ENCODE assay signal across 8 cellular contexts in the genomic region with DNA sequence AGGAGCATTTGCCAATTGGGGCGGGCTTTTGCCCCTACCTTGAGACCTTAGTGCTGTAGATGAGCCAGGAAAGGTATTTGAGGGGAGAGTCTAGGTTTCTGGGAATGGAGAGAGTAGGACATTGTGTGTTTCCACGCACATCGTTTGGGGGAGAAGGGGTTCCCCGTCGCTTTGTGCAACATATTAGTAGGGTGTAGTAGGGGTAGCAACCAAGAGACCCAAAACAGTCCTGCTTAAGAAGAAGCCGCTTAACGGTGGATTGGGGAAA. TPM values are rescaled to one million over a fixed set of nuclear protein-coding genes. Genes with fewer than 3 reads are reported as not detected.
DNase-seq lines count a peak whose midpoint lies in the region; ATAC-seq and TF ChIP-seq lines count a peak whose summit lies in the region.

No MANE protein-coding gene starts in this region.

- peaks cover 12% of the 10 kb centered on the region for H3K4me1 Mint-ChIP-seq in Calu3 (ENCODE audit: low read depth, unreplicated experiment)
- H3K4me1 Mint-ChIP-seq in endothelial cell (ENCODE audit: unreplicated experiment), result peaks cover 27% of the 10 kb centered on the region

- H3K4me3 ChIP-seq in NB4 (ENCODE audit: low read depth, low read length), result peak overlapping the region; percentile 63
- H3K4me3 ChIP-seq in osteoblast (ENCODE audit: insufficient read depth, low read length), result peak overlapping the region; percentile 84

- H3K27ac Mint-ChIP-seq in Calu3 (ENCODE audit: unreplicated experiment) (peak overlapping the region; percentile 100), endothelial cell (ENCODE audit: unreplicated experiment) (peak overlapping the region; percentile 93)

- peak overlapping the region; percentile 99 for H3K4me3 Mint-ChIP-seq in Calu3 (ENCODE audit: low read depth, unreplicated experiment)
- H3K4me3 Mint-ChIP-seq in endothelial cell (ENCODE audit: unreplicated experiment), result peak overlapping the region; percentile 91

- no peaks in the 10 kb centered on the region for H3K36me3 ChIP-seq in osteoblast (ENCODE audit: insufficient read depth, low read length)

- H4K20me1 ChIP-seq in osteoblast (ENCODE audit: insufficient read depth, low read length), result peaks cover 26% of the 10 kb centered on the region

- peaks cover 45% of the 10 kb centered on the region for H3K79me2 ChIP-seq in osteoblast (ENCODE audit: insufficient read depth, low read length)

- BruUV-seq in Calu3 (replicated peaks; lab: Mats Ljungman, UMichigan), result TSS peak; percentile 97

- H3K27me3 Mint-ChIP-seq in Calu3 (ENCODE audit: unreplicated experiment) (no peaks in the 10 kb centered on the region), endothelial cell (ENCODE audit: unreplicated experiment) (peaks cover 20% of the 10 kb centered on the region)

- H3K36me3 Mint-ChIP-seq in Calu3 (ENCODE audit: insufficient read depth, unreplicated experiment) (peaks cover 66% of the 10 kb centered on the region), endothelial cell (ENCODE audit: low read depth, unreplicated experiment) (peaks cover 16% of the 10 kb centered on the region)

- peak overlapping the region; percentile 92 for H3K27ac ChIP-seq in osteoblast (ENCODE audit: low read depth, low read length)

- TF ChIP-seq CTCF in Calu3 (IDR thresholded peaks at IDR 0.05; ENCODE audit: unreplicated experiment) (no peak), NB4 (IDR thresholded peaks at IDR 0.05; ENCODE audit: low read depth, low read length) (no peak), endothelial cell (IDR thresholded peaks at IDR 0.05; ENCODE audit: unreplicated experiment) (no peak), osteoblast (IDR thresholded peaks at IDR 0.05; ENCODE audit: extremely low read depth, low read depth, low read length) (no peak)

- peak overlapping the region; percentile 89 for H2AFZ ChIP-seq in osteoblast (ENCODE audit: low read length)

- no peak for ATAC-seq in HG02852 (IDR thresholded peaks at IDR 0.05; ENCODE audit: unreplicated experiment)

- H3K27me3 ChIP-seq in osteoblast (ENCODE audit: insufficient read depth, low read length), result no peaks in the 10 kb centered on the region

- POLR2A ChIA-PET in HEK293T (lab: Yijun Ruan, JAX), result interaction anchor here (0.7 to 5.2 kb wide), 22 partner anchors 10 to 500 kb away, joined by 3 to 69 read pairs (median 9); a partner anchor contains a TSS

- peaks cover 25% of the 10 kb centered on the region for H3K4me1 ChIP-seq in osteoblast (ENCODE audit: insufficient read depth, low read length)

- peak overlapping the region; percentile 98 for H3K4me2 ChIP-seq in osteoblast (ENCODE audit: insufficient read depth, low read length)

- no peaks in the 10 kb centered on the region for H3K9me3 ChIP-seq in osteoblast (ENCODE audit: low read depth, low read length)

- DNase-seq in Calu3 (no peak), NB4 (ENCODE audit: low read depth) (no peak), endothelial cell (ENCODE audit: low spot score) (no peak), osteoblast (ENCODE audit: insufficient read length, low spot score, missing footprints) (no peak), superior temporal gyrus (ENCODE audit: extremely low spot score) (no peak), activated gamma-delta T cell (lab: John Stamatoyannopoulos, UW) (no peak), HEK293T (ENCODE audit: extremely low spot score) (no peak)

- intact Hi-C loops in Calu3 (cut with micrococcal nuclease; ENCODE audit: unreplicated experiment), result loop anchor here (5.0 kb wide), 1 partner anchor 51 kb away; no protein-coding TSS in a partner anchor

- CTCF ChIA-PET in Calu3 (lab: Charles Lee) (interaction anchor here (0.5 to 1.3 kb wide), 4 partner anchors 17 to 52 kb away, joined by 3 to 5 read pairs (median 4); no protein-coding TSS in a partner anchor), HEK293T (lab: Yijun Ruan, JAX) (interaction anchor here (0.6 to 6.8 kb wide), 2 partner anchors 12 to 52 kb away, joined by 3 to 31 read pairs; no protein-coding TSS in a partner anchor)

- TF ChIP-seq POLR2A in NB4 (IDR thresholded peaks at IDR 0.05; ENCODE audit: extremely low read depth, insufficient read length), result no peak

- H3K9me3 Mint-ChIP-seq in Calu3 (ENCODE audit: low read depth, unreplicated experiment) (no peaks in the 10 kb centered on the region), endothelial cell (ENCODE audit: unreplicated experiment) (no peaks in the 10 kb centered on the region)

TF ChIP-seq in HEK293T, 16 proteins besides CTCF, POLR2A, EP300 and RAD21:
- TF ChIP-seq NFRKB (IDR thresholded peaks at IDR 0.05), result no peak
- TF ChIP-seq HDGF (IDR thresholded peaks at IDR 0.05; ENCODE audit: borderline replicate concordance), result no peak
- TF ChIP-seq L3MBTL2 (conservative IDR thresholded peaks at IDR 0.05), result no peak; the same call in 1 of the 2 replicates
- no peak for TF ChIP-seq CTBP1 (IDR thresholded peaks at IDR 0.05; ENCODE audit: borderline replicate concordance)
- no peak for TF ChIP-seq ELF4 (IDR thresholded peaks at IDR 0.05)
- TF ChIP-seq ARNT (IDR thresholded peaks at IDR 0.05), result no peak
- TF ChIP-seq, protein P1, sequence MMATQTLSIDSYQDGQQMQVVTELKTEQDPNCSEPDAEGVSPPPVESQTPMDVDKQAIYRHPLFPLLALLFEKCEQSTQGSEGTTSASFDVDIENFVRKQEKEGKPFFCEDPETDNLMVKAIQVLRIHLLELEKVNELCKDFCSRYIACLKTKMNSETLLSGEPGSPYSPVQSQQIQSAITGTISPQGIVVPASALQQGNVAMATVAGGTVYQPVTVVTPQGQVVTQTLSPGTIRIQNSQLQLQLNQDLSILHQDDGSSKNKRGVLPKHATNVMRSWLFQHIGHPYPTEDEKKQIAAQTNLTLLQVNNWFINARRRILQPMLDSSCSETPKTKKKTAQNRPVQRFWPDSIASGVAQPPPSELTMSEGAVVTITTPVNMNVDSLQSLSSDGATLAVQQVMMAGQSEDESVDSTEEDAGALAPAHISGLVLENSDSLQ (IDR thresholded peaks at IDR 0.05), result no peak
- TF ChIP-seq FOXM1 (IDR thresholded peaks at IDR 0.05; ENCODE audit: borderline replicate concordance), result no peak
- TF ChIP-seq FOXA1 (IDR thresholded peaks at IDR 0.05), result no peak
- no peak for TF ChIP-seq SUZ12 (IDR thresholded peaks at IDR 0.05)

RNA-seq across cellular contexts. Expression of a gene that starts 0.7 kb away (rescaled TPM):
- 435 and 437 TPM in 2 replicates for total RNA-seq in Calu3 (2022)
- 165 TPM for total RNA-seq in endothelial cell (ENCODE audit: unreplicated experiment)
- 63.0 and 71.3 TPM in 2 replicates for total RNA-seq in osteoblast

RNA-seq across cellular contexts. Expression of a gene that starts 36.3 kb away (rescaled TPM):
- total RNA-seq in Calu3 (2022) (771 and 835 TPM in 2 replicates), endothelial cell (ENCODE audit: unreplicated experiment) (687 TPM), osteoblast (808 and 845 TPM in 2 replicates)

RNA-seq across cellular contexts. Expression of a gene that starts 43.0 kb away (rescaled TPM):
- total RNA-seq in Calu3 (2022) (822 and 875 TPM in 2 replicates), endothelial cell (ENCODE audit: unreplicated experiment) (519 TPM), osteoblast (308 TPM in 2 replicates)

RNA-seq across cellular contexts. Expression of a gene that starts 58.7 kb away (rescaled TPM):
- total RNA-seq in Calu3 (2022) (158 and 187 TPM in 2 replicates), endothelial cell (ENCODE audit: unreplicated experiment) (165 TPM), osteoblast (49.6 and 51.3 TPM in 2 replicates)
